Comparison of ENCODE assay signal across 9 cellular contexts in the genomic region with DNA sequence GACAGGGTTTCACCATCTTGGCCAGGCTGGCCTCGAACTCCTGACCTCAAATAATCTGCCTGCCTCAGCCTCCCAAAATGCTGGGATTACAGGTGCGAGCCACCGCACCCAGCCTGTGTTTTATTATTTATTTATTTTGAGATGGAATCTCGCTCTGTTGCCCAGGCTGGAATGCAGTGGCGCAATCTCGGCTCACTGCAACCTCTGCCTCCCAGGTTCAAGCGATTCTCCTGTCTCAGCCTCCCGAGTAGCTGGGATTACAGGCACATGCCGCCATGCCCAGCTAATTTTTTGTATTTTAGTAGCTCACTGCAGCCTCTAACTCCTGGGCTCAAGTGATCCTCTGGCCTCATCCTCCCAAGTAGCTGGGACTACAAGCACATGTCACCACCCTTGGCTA. TPM values are rescaled to one million over a fixed set of nuclear protein-coding genes. Genes with fewer than 3 reads are reported as not detected.
DNase-seq lines count a peak whose midpoint lies in the region; ATAC-seq and TF ChIP-seq lines count a peak whose summit lies in the region.
"Not testable (repeated sequence)": the region's sequence is repeated elsewhere in the genome, so short reads cannot be mapped to it uniquely, and the experiment has no call there.
"Had no signal": no experiment of that assay in that cellular context is flagged by ENCODE, and none has a peak within 500 bp of the region (broad histone marks: within the 10 kb centered on the region; RNA-seq: fewer than 3 reads in every experiment).

No MANE protein-coding gene starts in this region.

- not testable (repeated sequence) for H3K36me3 Mint-ChIP-seq in CD4-positive, CD25-positive, alpha-beta regulatory T cell; WTC11; type B pancreatic cell
- peaks cover 14% of the 10 kb centered on the region for H3K36me3 Mint-ChIP-seq in activated T-helper 2 cell treated with anti-CD3 and anti-CD28 coated beads, Interferon-gamma antibody, Interleukin-2, Interleukin-4, amounts not matched to agents 10 μg/mL and 5 μg/mL and 100 μg/mL, durations not matched to agents 14 hours and 24 hours and 36 hours (ENCODE audit: low read depth)
- peaks cover 47% of the 10 kb centered on the region for H3K36me3 Mint-ChIP-seq in dendritic cell treated with granulocyte-macrophage colony-stimulating factor and Interleukin-4, amounts not matched to agents 40 ng/mL and 50 ng/mL, for 4 days (ENCODE audit: low read depth)

- not testable (repeated sequence) for H3K9me2 ChIP-seq in Loucy (replicated peaks; ENCODE audit: low read depth, low read length)

- intact Hi-C loops in activated T-helper 2 cell treated with anti-CD3 and anti-CD28 coated beads, Interferon-gamma antibody, Interleukin-2, Interleukin-4, amounts not matched to agents 10 μg/mL and 5 μg/mL and 100 μg/mL, durations not matched to agents 14 hours and 24 hours and 36 hours (cut with micrococcal nuclease); dendritic cell treated with granulocyte-macrophage colony-stimulating factor and Interleukin-4, amounts not matched to agents 40 ng/mL and 50 ng/mL, for 4 days (cut with micrococcal nuclease): not testable (repeated sequence)
- intact Hi-C loops in gastrocnemius medialis (cut with DNase I; ENCODE audit: low total_unique reads), result loop anchor here (2.0 kb wide), 1 partner anchor 19 kb away; no protein-coding TSS in a partner anchor

- H3K4me3 Mint-ChIP-seq in CD4-positive, CD25-positive, alpha-beta regulatory T cell, result peak overlapping the region in 1 of 4 donors; percentile 67
- not testable (repeated sequence) for H3K4me3 Mint-ChIP-seq in WTC11; activated T-helper 2 cell treated with anti-CD3 and anti-CD28 coated beads, Interferon-gamma antibody, Interleukin-2, Interleukin-4, amounts not matched to agents 10 μg/mL and 5 μg/mL and 100 μg/mL, durations not matched to agents 14 hours and 24 hours and 36 hours (ENCODE audit: low read depth); dendritic cell treated with granulocyte-macrophage colony-stimulating factor and Interleukin-4, amounts not matched to agents 40 ng/mL and 50 ng/mL, for 4 days
- H3K4me3 Mint-ChIP-seq in type B pancreatic cell, result peak overlapping the region; percentile 39

- CTCF ChIA-PET in WTC11 (lab: Charles Lee), result interaction anchor here (0.7 to 1.0 kb wide), 2 partner anchors 13 to 19 kb away, joined by 4 read pairs; no protein-coding TSS in a partner anchor

- H2AFZ ChIP-seq in Loucy (ENCODE audit: low read length), result not testable (repeated sequence)

- H3K4me2 ChIP-seq in Loucy (ENCODE audit: low read depth, low read length, poor library complexity, severe bottlenecking), result peak overlapping the region; percentile 37

- H3K79me2 ChIP-seq in Loucy (ENCODE audit: insufficient read depth, low read length), result peaks cover 84% of the 10 kb centered on the region

- not testable (repeated sequence) for TF ChIP-seq POLR2A in gastrocnemius medialis (IDR thresholded peaks at IDR 0.05)

- not testable (repeated sequence) for H3K27me3 Mint-ChIP-seq in CD4-positive, CD25-positive, alpha-beta regulatory T cell; WTC11 (ENCODE audit: low read depth); activated T-helper 2 cell treated with anti-CD3 and anti-CD28 coated beads, Interferon-gamma antibody, Interleukin-2, Interleukin-4, amounts not matched to agents 10 μg/mL and 5 μg/mL and 100 μg/mL, durations not matched to agents 14 hours and 24 hours and 36 hours (ENCODE audit: low read depth); dendritic cell treated with granulocyte-macrophage colony-stimulating factor and Interleukin-4, amounts not matched to agents 40 ng/mL and 50 ng/mL, for 4 days; type B pancreatic cell

- POLR2A ChIA-PET in WTC11 (lab: Charles Lee), result not testable (repeated sequence)

- DNase-seq in CD4-positive, CD25-positive, alpha-beta regulatory T cell; WTC11 (ENCODE audit: low spot score); activated T-helper 2 cell treated with anti-CD3 and anti-CD28 coated beads, Interferon-gamma antibody, Interleukin-2, Interleukin-4, amounts not matched to agents 10 μg/mL and 5 μg/mL and 100 μg/mL, durations not matched to agents 14 hours and 24 hours and 36 hours (ENCODE audit: low spot score); gastrocnemius medialis; type B pancreatic cell (ENCODE audit: extremely low spot score, unreplicated experiment): not testable (repeated sequence)

- not testable (repeated sequence) for H3F3A ChIP-seq in Loucy (ENCODE audit: low read depth)

- not testable (repeated sequence) for H3K27ac ChIP-seq in CD4-positive, CD25-positive, alpha-beta regulatory T cell (ENCODE audit: insufficient read depth, low read length, poor library complexity, severe bottlenecking); iPS-20b (ENCODE audit: low read length)
- peak overlapping the region; percentile 84 to 98 (median 92) for H3K27ac ChIP-seq in gastrocnemius medialis

- H4K20me1 ChIP-seq in Loucy (ENCODE audit: insufficient read depth, low read length, poor library complexity, severe bottlenecking), result peaks cover 12% of the 10 kb centered on the region

- H3K4me1 ChIP-seq in CD4-positive, CD25-positive, alpha-beta regulatory T cell (ENCODE audit: control insufficient read depth, insufficient read depth, low read length, poor library complexity, severe bottlenecking), result not testable (repeated sequence)
- peaks cover 11% of the 10 kb centered on the region for H3K4me1 ChIP-seq in Loucy (ENCODE audit: insufficient read depth, low read length, poor library complexity, severe bottlenecking)
- peaks cover 31% of the 10 kb centered on the region for H3K4me1 ChIP-seq in iPS-20b (ENCODE audit: insufficient read depth, low read length)
- peaks cover 77 to 81% of the 10 kb centered on the region in 2 donors for H3K4me1 ChIP-seq in gastrocnemius medialis

- not testable (repeated sequence) for H3K27me3 ChIP-seq in CD4-positive, CD25-positive, alpha-beta regulatory T cell (ENCODE audit: control insufficient read depth, insufficient read depth, low read length); Loucy (ENCODE audit: insufficient read depth, low read length, poor library complexity, severe bottlenecking); iPS-20b (ENCODE audit: insufficient read depth, low read length); gastrocnemius medialis

- TF ChIP-seq CTCF in Loucy (conservative IDR thresholded peaks at IDR 0.05; ENCODE audit: low read length); WTC11 (IDR thresholded peaks at IDR 0.05); gastrocnemius medialis (IDR thresholded peaks at IDR 0.05 in 4 of 5, conservative IDR thresholded peaks at IDR 0.05 in 1 of 5); type B pancreatic cell (conservative IDR thresholded peaks at IDR 0.05): not testable (repeated sequence)

- not testable (repeated sequence) for H3K36me3 ChIP-seq in CD4-positive, CD25-positive, alpha-beta regulatory T cell (ENCODE audit: control insufficient read depth, insufficient read depth, low read length); Loucy (ENCODE audit: insufficient read depth, low read length); iPS-20b (ENCODE audit: insufficient read depth, low read depth, low read length); gastrocnemius medialis

- H3K27ac Mint-ChIP-seq in CD4-positive, CD25-positive, alpha-beta regulatory T cell, result peak overlapping the region in 2 of 3 donors; percentile 46 to 61
- H3K27ac Mint-ChIP-seq in WTC11 (peak overlapping the region; percentile 96), type B pancreatic cell (peak overlapping the region; percentile 29)
- H3K27ac Mint-ChIP-seq in activated T-helper 2 cell treated with anti-CD3 and anti-CD28 coated beads, Interferon-gamma antibody, Interleukin-2, Interleukin-4, amounts not matched to agents 10 μg/mL and 5 μg/mL and 100 μg/mL, durations not matched to agents 14 hours and 24 hours and 36 hours, result peak overlapping the region; percentile 71
- peak overlapping the region; percentile 89 for H3K27ac Mint-ChIP-seq in dendritic cell treated with granulocyte-macrophage colony-stimulating factor and Interleukin-4, amounts not matched to agents 40 ng/mL and 50 ng/mL, for 4 days

- not testable (repeated sequence) for H3K9ac ChIP-seq in Loucy (ENCODE audit: low read depth, low read length, poor library complexity, severe bottlenecking)
- peak overlapping the region; percentile 80; the same call in 1 of the 2 replicates for H3K9ac ChIP-seq in iPS-20b (ENCODE audit: low read depth, low read length)

- in situ Hi-C loops in gastrocnemius medialis (cut with MboI; ENCODE audit: low sequenced_read_pairs in 4 of 4), result loop anchor here in 2 of 4 donors (10.0 kb wide), 2 partner anchors 47 to 57 kb away; a partner anchor contains a TSS

- peaks cover 15 to 45% (median 25%) of the 10 kb centered on the region in 4 donors for H3K4me1 Mint-ChIP-seq in CD4-positive, CD25-positive, alpha-beta regulatory T cell
- peaks cover 55% of the 10 kb centered on the region for H3K4me1 Mint-ChIP-seq in WTC11
- H3K4me1 Mint-ChIP-seq in activated T-helper 2 cell treated with anti-CD3 and anti-CD28 coated beads, Interferon-gamma antibody, Interleukin-2, Interleukin-4, amounts not matched to agents 10 μg/mL and 5 μg/mL and 100 μg/mL, durations not matched to agents 14 hours and 24 hours and 36 hours (ENCODE audit: low read depth), result peaks cover 27% of the 10 kb centered on the region
- H3K4me1 Mint-ChIP-seq in dendritic cell treated with granulocyte-macrophage colony-stimulating factor and Interleukin-4, amounts not matched to agents 40 ng/mL and 50 ng/mL, for 4 days (ENCODE audit: low read depth), result peaks cover 79% of the 10 kb centered on the region
- H3K4me1 Mint-ChIP-seq in type B pancreatic cell (ENCODE audit: unreplicated experiment), result peaks cover 38% of the 10 kb centered on the region

- not testable (repeated sequence) for ATAC-seq in CD4-positive, CD25-positive, alpha-beta regulatory T cell (ENCODE audit: low read depth in 2 of 2); WTC11; gastrocnemius medialis

- not testable (repeated sequence) for H3K9me3 ChIP-seq in CD4-positive, CD25-positive, alpha-beta regulatory T cell (ENCODE audit: control insufficient read depth in 2 of 2, low read length in 2 of 2); Loucy (ENCODE audit: insufficient read depth, low read depth, low read length); iPS-20b (ENCODE audit: insufficient read depth, low read depth, low read length); gastrocnemius medialis

- not testable (repeated sequence) for H3K4me3 ChIP-seq in CD4-positive, CD25-positive, alpha-beta regulatory T cell (ENCODE audit: low read depth, low read length); Loucy (ENCODE audit: low read length, poor library complexity, severe bottlenecking); iPS-20b (ENCODE audit: low read length); gastrocnemius medialis

- H3K9me3 Mint-ChIP-seq in CD4-positive, CD25-positive, alpha-beta regulatory T cell; WTC11; activated T-helper 2 cell treated with anti-CD3 and anti-CD28 coated beads, Interferon-gamma antibody, Interleukin-2, Interleukin-4, amounts not matched to agents 10 μg/mL and 5 μg/mL and 100 μg/mL, durations not matched to agents 14 hours and 24 hours and 36 hours; dendritic cell treated with granulocyte-macrophage colony-stimulating factor and Interleukin-4, amounts not matched to agents 40 ng/mL and 50 ng/mL, for 4 days; type B pancreatic cell: not testable (repeated sequence)

RNA-seq across cellular contexts. Expression of a gene that starts 6.3 kb away (rescaled TPM):
- total RNA-seq in CD4-positive, CD25-positive, alpha-beta regulatory T cell, result 26.0 TPM
- polyA plus RNA-seq in CD4-positive, CD25-positive, alpha-beta regulatory T cell, result under 1 TPM; 0.39 to 0.94 (median 0.53) TPM
- total RNA-seq in WTC11 (2021), result 125 to 126 TPM (median 126 TPM) in 3 replicates
- 87.5 and 89.3 TPM in 2 replicates for total RNA-seq in activated T-helper 2 cell treated with anti-CD3 and anti-CD28 coated beads, Interferon-gamma antibody, Interleukin-2, Interleukin-4, amounts not matched to agents 10 μg/mL and 5 μg/mL and 100 μg/mL, durations not matched to agents 14 hours and 24 hours and 36 hours
- 10 to 100 TPM; 31.2 to 58.5 (median 53.0) TPM for total RNA-seq in gastrocnemius medialis
- 81.9 and 104 TPM in 2 replicates for total RNA-seq in type B pancreatic cell (ENCODE audit: low replicate concordance)

RNA-seq across cellular contexts. Expression of a gene that starts 29.4 kb away (rescaled TPM):
- 0.49 TPM for total RNA-seq in CD4-positive, CD25-positive, alpha-beta regulatory T cell
- 1 to 10 TPM in 1 of 4 donors, under 1 TPM in 2, not detected in 1; 0.40 to 1.1 (median 0.67) TPM for polyA plus RNA-seq in CD4-positive, CD25-positive, alpha-beta regulatory T cell
- total RNA-seq in WTC11 (2021) (0.23 TPM in 1 of 3 replicates, not detected in the others), gastrocnemius medialis (1 to 10 TPM; 1.4 to 3.9 (median 1.9) TPM), type B pancreatic cell (ENCODE audit: low replicate concordance) (0.45 and 1.1 TPM in 2 replicates)
- total RNA-seq in activated T-helper 2 cell treated with anti-CD3 and anti-CD28 coated beads, Interferon-gamma antibody, Interleukin-2, Interleukin-4, amounts not matched to agents 10 μg/mL and 5 μg/mL and 100 μg/mL, durations not matched to agents 14 hours and 24 hours and 36 hours, result 3.9 and 4.3 TPM in 2 replicates
- total RNA-seq: foreskin keratinocyte had no signal

RNA-seq across cellular contexts. Expression of a gene that starts 41.6 kb away (rescaled TPM):
- 10.2 TPM for total RNA-seq in CD4-positive, CD25-positive, alpha-beta regulatory T cell
- polyA plus RNA-seq in CD4-positive, CD25-positive, alpha-beta regulatory T cell, result 10 to 100 TPM; 24.8 to 30.3 (median 27.5) TPM
- total RNA-seq in WTC11 (2021) (28.5 to 40.9 TPM (median 40.6 TPM) in 3 replicates), gastrocnemius medialis (10 to 100 TPM; 33.0 to 90.0 (median 57.1) TPM), type B pancreatic cell (ENCODE audit: low replicate concordance) (23.0 and 30.9 TPM in 2 replicates)
- 16.7 and 17.9 TPM in 2 replicates for total RNA-seq in activated T-helper 2 cell treated with anti-CD3 and anti-CD28 coated beads, Interferon-gamma antibody, Interleukin-2, Interleukin-4, amounts not matched to agents 10 μg/mL and 5 μg/mL and 100 μg/mL, durations not matched to agents 14 hours and 24 hours and 36 hours

RNA-seq across cellular contexts. Expression of a gene that starts 50.8 kb away (rescaled TPM):
- 22.0 TPM for total RNA-seq in CD4-positive, CD25-positive, alpha-beta regulatory T cell
- polyA plus RNA-seq in CD4-positive, CD25-positive, alpha-beta regulatory T cell, result 10 to 100 TPM; 10.7 to 13.1 (median 12.6) TPM
- total RNA-seq in WTC11 (2021), result 63.3 to 65.5 TPM (median 64.4 TPM) in 3 replicates
- total RNA-seq in activated T-helper 2 cell treated with anti-CD3 and anti-CD28 coated beads, Interferon-gamma antibody, Interleukin-2, Interleukin-4, amounts not matched to agents 10 μg/mL and 5 μg/mL and 100 μg/mL, durations not matched to agents 14 hours and 24 hours and 36 hours, result 25.0 and 25.9 TPM in 2 replicates
- total RNA-seq in gastrocnemius medialis, result 10 to 100 TPM; 17.8 to 30.8 (median 24.2) TPM
- total RNA-seq in type B pancreatic cell (ENCODE audit: low replicate concordance), result 58.5 and 124 TPM in 2 replicates

RNA-seq across cellular contexts. Expression of a gene that starts 51.0 kb away (rescaled TPM):
- total RNA-seq in CD4-positive, CD25-positive, alpha-beta regulatory T cell, result 21.8 TPM
- 10 to 100 TPM; 30.7 to 38.3 (median 33.8) TPM for polyA plus RNA-seq in CD4-positive, CD25-positive, alpha-beta regulatory T cell
- 30.0 to 33.8 TPM (median 32.0 TPM) in 3 replicates for total RNA-seq in WTC11 (2021)
- 18.8 and 19.0 TPM in 2 replicates for total RNA-seq in activated T-helper 2 cell treated with anti-CD3 and anti-CD28 coated beads, Interferon-gamma antibody, Interleukin-2, Interleukin-4, amounts not matched to agents 10 μg/mL and 5 μg/mL and 100 μg/mL, durations not matched to agents 14 hours and 24 hours and 36 hours
- total RNA-seq in gastrocnemius medialis, result 10 to 100 TPM; 28.7 to 54.5 (median 34.8) TPM
- 31.8 and 33.7 TPM in 2 replicates for total RNA-seq in type B pancreatic cell (ENCODE audit: low replicate concordance)

Comparison
In these comparisons a context has a peak if more than half of its experiments do, and no peak if none do; other contexts are left out.
1. H3K27ac Mint-ChIP-seq: peak in every context shown above with its lines; median percentile 96 in WTC11; 89 in dendritic cell treated with granulocyte-macrophage colony-stimulating factor and Interleukin-4, amounts not matched to agents 40 ng/mL and 50 ng/mL, for 4 days; 71 in activated T-helper 2 cell treated with anti-CD3 and anti-CD28 coated beads, Interferon-gamma antibody, Interleukin-2, Interleukin-4, amounts not matched to agents 10 μg/mL and 5 μg/mL and 100 μg/mL, durations not matched to agents 14 hours and 24 hours and 36 hours; 54 in CD4-positive, CD25-positive, alpha-beta regulatory T cell; 29 in type B pancreatic cell.